In genomic region chr1:180765156-180765555, GRCh38 we compare ENCODE assay signal across 21 cellular contexts.
"Had no signal": no experiment of that assay in that cellular context is flagged by ENCODE, and none has a peak within 500 bp of the region (broad histone marks: within the 10 kb centered on the region; RNA-seq: fewer than 3 reads in every experiment).

No MANE protein-coding gene starts in this region.

- H3K4me1 ChIP-seq: breast epithelium, gastrocnemius medialis, parathyroid adenoma, upper lobe of right lung had no signal

- H3K9me3 ChIP-seq: breast epithelium, gastrocnemius medialis, mucosa of descending colon, neutrophil, stomach, thoracic aorta, upper lobe of right lung had no signal

- H3K79me2 ChIP-seq: parathyroid adenoma had no signal

- H3K4me3 ChIP-seq: breast epithelium, gastrocnemius medialis, heart right ventricle, mucosa of descending colon, stomach, thoracic aorta, upper lobe of right lung had no signal

- H3K9ac ChIP-seq: parathyroid adenoma had no signal

- H3K27ac ChIP-seq: breast epithelium, gastrocnemius medialis, heart right ventricle, neutrophil, parathyroid adenoma, stomach, thoracic aorta, upper lobe of right lung had no signal

- H2AFZ ChIP-seq: parathyroid adenoma had no signal

- H3K27me3 ChIP-seq: breast epithelium, gastrocnemius medialis, heart right ventricle, neutrophil, stomach, upper lobe of right lung had no signal

- H3K4me1 Mint-ChIP-seq: WTC11 had no signal

- H3K9me3 Mint-ChIP-seq: activated naive CD4-positive, alpha-beta T cell treated with anti-CD3 and anti-CD28 coated beads, Interleukin-2, amount 50 U/mL, for 24 hours had no signal

- H3K27me3 Mint-ChIP-seq: activated CD8-positive, alpha-beta T cell treated with anti-CD3 and anti-CD28 coated beads for 36 hours; activated naive CD4-positive, alpha-beta T cell treated with anti-CD3 and anti-CD28 coated beads, Interleukin-2, amount 50 U/mL, for 24 hours had no signal

- H3K36me3 ChIP-seq: breast epithelium, gastrocnemius medialis, heart right ventricle, neutrophil, stomach, thoracic aorta, upper lobe of right lung had no signal

- H3K27ac Mint-ChIP-seq: activated CD8-positive, alpha-beta T cell treated with anti-CD3 and anti-CD28 coated beads for 36 hours; activated naive CD4-positive, alpha-beta T cell treated with anti-CD3 and anti-CD28 coated beads, Interleukin-2, amount 50 U/mL, for 24 hours; naive thymus-derived CD4-positive, alpha-beta T cell; WTC11 had no signal

- ATAC-seq: activated CD8-positive, alpha-beta T cell treated with anti-CD3 and anti-CD28 coated beads for 36 hours; activated T-cell treated with anti-CD3 and anti-CD28 coated beads, Interleukin-2, amount 50 U/mL, for 4 hours; gastrocnemius medialis; heart right ventricle; left lobe of liver; mucosa of descending colon; naive thymus-derived CD4-positive, alpha-beta T cell; upper lobe of right lung; WTC11 had no signal

- DNase-seq: activated CD4-positive, alpha-beta T cell treated with anti-CD3 and anti-CD28 coated beads for 48 hours; activated CD8-positive, alpha-beta T cell treated with anti-CD3 and anti-CD28 coated beads for 36 hours; activated effector memory CD4-positive, alpha-beta T cell treated with Interleukin-2 at 50 U/mL for 16 hours; activated T-cell treated with anti-CD3 and anti-CD28 coated beads, Interleukin-2, amount 50 U/mL, for 4 hours; amygdala; erythroblast; gastrocnemius medialis; heart right ventricle; islet precursor cell; mucosa of descending colon; naive thymus-derived CD4-positive, alpha-beta T cell; stimulated activated CD4-positive, alpha-beta T cell treated with anti-CD3 and anti-CD28 coated beads, Interleukin-1b, Interleukin-23, amount 100 ng/mL, for 48 hours; stomach; upper lobe of right lung had no signal

- H3K36me3 Mint-ChIP-seq: WTC11 had no signal

- H3K4me3 Mint-ChIP-seq: activated CD8-positive, alpha-beta T cell treated with anti-CD3 and anti-CD28 coated beads for 36 hours; activated naive CD4-positive, alpha-beta T cell treated with anti-CD3 and anti-CD28 coated beads, Interleukin-2, amount 50 U/mL, for 24 hours; activated T-cell treated with anti-CD3 and anti-CD28 coated beads, Interleukin-2, amount 50 U/mL, for 4 hours; naive thymus-derived CD4-positive, alpha-beta T cell; WTC11 had no signal
